Comparison of ENCODE assay signal across 2 cellular contexts in the genomic region with DNA sequence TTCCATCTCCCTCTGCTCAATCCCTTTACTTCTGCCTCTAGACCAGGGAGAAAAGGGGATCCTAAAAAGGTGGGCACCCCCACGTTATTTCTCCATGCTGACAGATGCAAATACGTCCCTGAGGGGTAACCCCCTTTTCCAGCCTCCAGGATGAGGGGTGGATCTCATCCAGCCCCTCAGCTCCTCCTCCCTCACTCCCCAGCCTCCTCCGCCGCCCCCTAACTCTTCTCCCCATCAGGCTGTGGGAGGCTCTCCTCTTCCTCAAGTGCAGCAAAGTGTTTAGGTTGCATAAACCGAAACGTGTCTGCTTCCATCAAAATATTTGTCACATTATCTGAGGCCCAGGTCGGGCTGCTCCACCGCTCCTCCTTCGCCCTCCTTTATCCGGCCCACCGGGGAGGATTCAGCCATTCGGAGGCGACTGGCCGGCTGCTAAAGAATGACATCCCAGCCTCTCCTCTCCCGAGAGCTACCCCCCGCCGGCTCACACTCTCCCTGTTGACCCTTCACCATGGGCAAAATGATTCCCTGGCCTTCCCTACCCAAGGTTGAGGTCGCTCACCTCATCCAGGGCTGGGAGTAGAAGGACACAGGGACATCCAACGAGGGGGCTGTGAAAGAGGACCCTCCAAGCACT.
TF ChIP-seq lines count a peak whose summit lies in the region.

No MANE protein-coding gene starts in this region.

TF ChIP-seq in HCT116, 20 proteins besides CTCF, POLR2A, EP300 and RAD21:
- TF ChIP-seq SRF (IDR thresholded peaks at IDR 0.05; ENCODE audit: low read depth), result no peak
- TF ChIP-seq SIN3A (IDR thresholded peaks at IDR 0.05; ENCODE audit: low read depth), result no peak
- no peak for TF ChIP-seq FOSL1 (IDR thresholded peaks at IDR 0.05; ENCODE audit: low read depth)
- TF ChIP-seq, protein P1, sequence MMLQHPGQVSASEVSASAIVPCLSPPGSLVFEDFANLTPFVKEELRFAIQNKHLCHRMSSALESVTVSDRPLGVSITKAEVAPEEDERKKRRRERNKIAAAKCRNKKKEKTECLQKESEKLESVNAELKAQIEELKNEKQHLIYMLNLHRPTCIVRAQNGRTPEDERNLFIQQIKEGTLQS (IDR thresholded peaks at IDR 0.05), result no peak
- no peak for TF ChIP-seq CEBPB (IDR thresholded peaks at IDR 0.05; ENCODE audit: low read depth)
- TF ChIP-seq, protein P2, sequence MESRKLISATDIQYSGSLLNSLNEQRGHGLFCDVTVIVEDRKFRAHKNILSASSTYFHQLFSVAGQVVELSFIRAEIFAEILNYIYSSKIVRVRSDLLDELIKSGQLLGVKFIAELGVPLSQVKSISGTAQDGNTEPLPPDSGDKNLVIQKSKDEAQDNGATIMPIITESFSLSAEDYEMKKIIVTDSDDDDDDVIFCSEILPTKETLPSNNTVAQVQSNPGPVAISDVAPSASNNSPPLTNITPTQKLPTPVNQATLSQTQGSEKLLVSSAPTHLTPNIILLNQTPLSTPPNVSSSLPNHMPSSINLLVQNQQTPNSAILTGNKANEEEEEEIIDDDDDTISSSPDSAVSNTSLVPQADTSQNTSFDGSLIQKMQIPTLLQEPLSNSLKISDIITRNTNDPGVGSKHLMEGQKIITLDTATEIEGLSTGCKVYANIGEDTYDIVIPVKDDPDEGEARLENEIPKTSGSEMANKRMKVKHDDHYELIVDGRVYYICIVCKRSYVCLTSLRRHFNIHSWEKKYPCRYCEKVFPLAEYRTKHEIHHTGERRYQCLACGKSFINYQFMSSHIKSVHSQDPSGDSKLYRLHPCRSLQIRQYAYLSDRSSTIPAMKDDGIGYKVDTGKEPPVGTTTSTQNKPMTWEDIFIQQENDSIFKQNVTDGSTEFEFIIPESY (IDR thresholded peaks at IDR 0.05; ENCODE audit: extremely low read depth, insufficient replicate concordance, low read length), result no peak
- TF ChIP-seq, protein P3, sequence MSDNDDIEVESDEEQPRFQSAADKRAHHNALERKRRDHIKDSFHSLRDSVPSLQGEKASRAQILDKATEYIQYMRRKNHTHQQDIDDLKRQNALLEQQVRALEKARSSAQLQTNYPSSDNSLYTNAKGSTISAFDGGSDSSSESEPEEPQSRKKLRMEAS (IDR thresholded peaks at IDR 0.05), result no peak
- TF ChIP-seq ZFX (IDR thresholded peaks at IDR 0.05), result no peak
- TF ChIP-seq ELF1 (IDR thresholded peaks at IDR 0.05; ENCODE audit: borderline replicate concordance, low read depth), result no peak
- TF ChIP-seq TCF7L2 (IDR thresholded peaks at IDR 0.05; ENCODE audit: borderline replicate concordance, extremely low read depth, insufficient read depth, insufficient read length), result no peak
- TF ChIP-seq JUND (IDR thresholded peaks at IDR 0.05), result no peak
- TF ChIP-seq EGR1 (IDR thresholded peaks at IDR 0.05; ENCODE audit: low read depth), result no peak
- TF ChIP-seq SP1 (IDR thresholded peaks at IDR 0.05; ENCODE audit: low read depth), result no peak
- no peak for TF ChIP-seq ZNF274 (IDR thresholded peaks at IDR 0.05; ENCODE audit: low read depth, low read length)
- TF ChIP-seq, protein P4, sequence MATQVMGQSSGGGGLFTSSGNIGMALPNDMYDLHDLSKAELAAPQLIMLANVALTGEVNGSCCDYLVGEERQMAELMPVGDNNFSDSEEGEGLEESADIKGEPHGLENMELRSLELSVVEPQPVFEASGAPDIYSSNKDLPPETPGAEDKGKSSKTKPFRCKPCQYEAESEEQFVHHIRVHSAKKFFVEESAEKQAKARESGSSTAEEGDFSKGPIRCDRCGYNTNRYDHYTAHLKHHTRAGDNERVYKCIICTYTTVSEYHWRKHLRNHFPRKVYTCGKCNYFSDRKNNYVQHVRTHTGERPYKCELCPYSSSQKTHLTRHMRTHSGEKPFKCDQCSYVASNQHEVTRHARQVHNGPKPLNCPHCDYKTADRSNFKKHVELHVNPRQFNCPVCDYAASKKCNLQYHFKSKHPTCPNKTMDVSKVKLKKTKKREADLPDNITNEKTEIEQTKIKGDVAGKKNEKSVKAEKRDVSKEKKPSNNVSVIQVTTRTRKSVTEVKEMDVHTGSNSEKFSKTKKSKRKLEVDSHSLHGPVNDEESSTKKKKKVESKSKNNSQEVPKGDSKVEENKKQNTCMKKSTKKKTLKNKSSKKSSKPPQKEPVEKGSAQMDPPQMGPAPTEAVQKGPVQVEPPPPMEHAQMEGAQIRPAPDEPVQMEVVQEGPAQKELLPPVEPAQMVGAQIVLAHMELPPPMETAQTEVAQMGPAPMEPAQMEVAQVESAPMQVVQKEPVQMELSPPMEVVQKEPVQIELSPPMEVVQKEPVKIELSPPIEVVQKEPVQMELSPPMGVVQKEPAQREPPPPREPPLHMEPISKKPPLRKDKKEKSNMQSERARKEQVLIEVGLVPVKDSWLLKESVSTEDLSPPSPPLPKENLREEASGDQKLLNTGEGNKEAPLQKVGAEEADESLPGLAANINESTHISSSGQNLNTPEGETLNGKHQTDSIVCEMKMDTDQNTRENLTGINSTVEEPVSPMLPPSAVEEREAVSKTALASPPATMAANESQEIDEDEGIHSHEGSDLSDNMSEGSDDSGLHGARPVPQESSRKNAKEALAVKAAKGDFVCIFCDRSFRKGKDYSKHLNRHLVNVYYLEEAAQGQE (IDR thresholded peaks at IDR 0.05; ENCODE audit: low read depth), result no peak
- no peak for TF ChIP-seq CBX3 (IDR thresholded peaks at IDR 0.05; ENCODE audit: low read depth)
- TF ChIP-seq YY1 (IDR thresholded peaks at IDR 0.05; ENCODE audit: extremely low read depth, insufficient replicate concordance, low read depth, low read length), result no peak
- TF ChIP-seq EZH2 (IDR thresholded peaks at IDR 0.05), result no peak
- TF ChIP-seq EZH2phosphoT487 (IDR thresholded peaks at IDR 0.05; ENCODE audit: borderline replicate concordance), result no peak
TF ChIP-seq in HCT116: peak in this region for 0.

TF ChIP-seq in GM12878, 131 proteins besides CTCF, POLR2A, EP300 and RAD21:
- no peak for TF ChIP-seq MEF2A (IDR thresholded peaks at IDR 0.05; ENCODE audit: insufficient read depth, low read depth, low read length)
- TF ChIP-seq, protein P3 (IDR thresholded peaks at IDR 0.05; ENCODE audit: low read depth, low read length), result no peak
- TF ChIP-seq SIX5 (IDR thresholded peaks at IDR 0.05; ENCODE audit: low read depth, low read length, severe bottlenecking), result no peak
- no peak for TF ChIP-seq PAX5 (IDR thresholded peaks at IDR 0.05; ENCODE audit: borderline replicate concordance, low read depth, low read length)
- no peak for TF ChIP-seq RB1 (IDR thresholded peaks at IDR 0.05; ENCODE audit: borderline replicate concordance)
- no peak for TF ChIP-seq POU2F2 (IDR thresholded peaks at IDR 0.05; ENCODE audit: borderline replicate concordance, low read depth, low read length)
- no peak for TF ChIP-seq ASH2L (IDR thresholded peaks at IDR 0.05; ENCODE audit: borderline replicate concordance, low read depth)
